ENCODE assay signal across 29 cellular contexts in genomic region chr4:43918377-43918776, GRCh38.
"Had no signal": no experiment of that assay in that cellular context is flagged by ENCODE, and none has a peak within 500 bp of the region (broad histone marks: within the 10 kb centered on the region; RNA-seq: fewer than 3 reads in every experiment).

No MANE protein-coding gene starts in this region.

- H3K4me3 ChIP-seq: colonic mucosa, coronary artery, dorsolateral prefrontal cortex, esophagus muscularis mucosa, esophagus squamous epithelium, gastrocnemius medialis, gastroesophageal sphincter, heart left ventricle, heart right ventricle had no signal

- H3K4me3 Mint-ChIP-seq: dendritic cell treated with granulocyte-macrophage colony-stimulating factor and Interleukin-4, amounts not matched to agents 40 ng/mL and 50 ng/mL, for 4 days; effector memory CD8-positive, alpha-beta T cell; endodermal cell had no signal

- H3K27ac ChIP-seq: colonic mucosa, coronary artery, dorsolateral prefrontal cortex, epithelial cell of prostate, esophagus muscularis mucosa, esophagus squamous epithelium, foreskin keratinocyte, gastrocnemius medialis, gastroesophageal sphincter, heart left ventricle, heart right ventricle had no signal

- H3K27me3 ChIP-seq: colonic mucosa, dorsolateral prefrontal cortex, esophagus muscularis mucosa, esophagus squamous epithelium, foreskin keratinocyte, gastrocnemius medialis, gastroesophageal sphincter, heart left ventricle, heart right ventricle had no signal

- DNase-seq: colonic mucosa; cortex of kidney; dermis blood vessel endothelial cell; dorsolateral prefrontal cortex; effector CD4-positive, alpha-beta T cell; effector CD8-positive, alpha-beta T cell; effector memory CD4-positive, alpha-beta T cell; effector memory CD8-positive, alpha-beta T cell; endodermal cell; erythroblast; esophagus squamous epithelium; foreskin fibroblast; foreskin keratinocyte; foreskin melanocyte; gastrocnemius medialis; glutamatergic neuron; head of caudate nucleus; heart left ventricle; heart right ventricle had no signal

- H3K36me3 ChIP-seq: colonic mucosa, esophagus muscularis mucosa, esophagus squamous epithelium, gastrocnemius medialis, gastroesophageal sphincter, heart left ventricle, heart right ventricle had no signal

- H3K27ac Mint-ChIP-seq: dendritic cell treated with granulocyte-macrophage colony-stimulating factor and Interleukin-4, amounts not matched to agents 40 ng/mL and 50 ng/mL, for 4 days; effector memory CD8-positive, alpha-beta T cell; endodermal cell had no signal

- H3K4me1 ChIP-seq: colonic mucosa, esophagus muscularis mucosa, esophagus squamous epithelium, foreskin keratinocyte, gastrocnemius medialis, gastroesophageal sphincter, heart left ventricle, heart right ventricle had no signal

- ATAC-seq: effector memory CD8-positive, alpha-beta T cell; esophagus mucosa; foreskin keratinocyte; gastrocnemius medialis; gastroesophageal sphincter; heart left ventricle; heart right ventricle had no signal

- H3K27me3 Mint-ChIP-seq: dendritic cell treated with granulocyte-macrophage colony-stimulating factor and Interleukin-4, amounts not matched to agents 40 ng/mL and 50 ng/mL, for 4 days; effector memory CD8-positive, alpha-beta T cell had no signal

- H3K4me1 Mint-ChIP-seq: endodermal cell had no signal

- H3K9me3 ChIP-seq: colonic mucosa, gastrocnemius medialis had no signal

- FAIRE-seq: colon, endometrium, endothelial cell of umbilical vein, frontal cortex had no signal
